Comparison of ENCODE assay signal across 2 cellular contexts in the genomic region with DNA sequence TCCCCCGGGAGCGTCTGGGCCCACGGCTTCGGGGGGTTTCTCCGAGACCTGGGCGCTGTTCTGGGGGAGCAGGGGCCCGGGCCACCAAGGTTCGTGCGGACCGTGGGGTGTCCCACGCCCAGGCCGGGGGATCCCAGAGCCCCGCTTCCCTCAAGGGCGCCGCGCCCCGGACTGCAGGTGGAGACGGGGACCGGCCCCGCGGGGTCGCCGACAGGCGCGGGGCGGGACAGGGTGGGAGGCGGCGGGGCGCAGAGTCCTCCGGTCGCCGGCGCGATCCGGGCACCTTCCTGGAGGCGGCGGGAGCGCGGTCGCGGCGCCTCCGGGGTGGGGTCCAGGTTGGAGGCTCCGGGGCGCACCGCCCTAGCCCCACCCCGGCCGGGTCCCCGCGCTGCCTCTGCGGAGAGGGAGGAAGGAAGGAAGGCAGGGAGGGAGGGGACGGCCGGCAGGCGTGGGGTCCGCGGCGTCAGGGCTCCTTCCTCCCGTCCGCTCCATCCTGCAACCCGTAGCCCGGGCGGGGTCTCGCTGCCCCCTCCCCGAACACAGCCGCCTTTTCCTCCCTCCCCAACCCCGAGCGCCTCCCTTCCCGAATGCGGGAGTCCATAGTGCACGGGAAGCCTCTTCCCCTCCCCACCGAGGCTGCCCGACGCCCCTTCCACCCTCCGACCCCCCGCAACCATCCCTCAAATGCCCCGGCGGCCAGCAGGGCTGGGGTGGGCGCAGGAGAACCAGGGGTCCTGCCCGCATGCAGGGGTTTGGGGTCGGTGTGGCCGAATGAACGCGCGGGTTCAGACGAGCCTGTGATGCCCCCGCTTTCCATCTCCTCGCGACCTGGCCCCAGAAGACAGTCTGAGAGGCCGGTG.
TF ChIP-seq lines count a peak whose summit lies in the region.

No MANE protein-coding gene starts in this region.

TF ChIP-seq in IMR-90, 13 proteins besides CTCF, POLR2A, EP300 and RAD21:
- TF ChIP-seq MAFK (IDR thresholded peaks at IDR 0.05; ENCODE audit: low read depth, low read length) (no peak), NFE2L2 (IDR thresholded peaks at IDR 0.05; ENCODE audit: low read depth, low read length) (no peak), MXI1 (IDR thresholded peaks at IDR 0.05; ENCODE audit: borderline replicate concordance, low read depth, low read length) (no peak), MAZ (IDR thresholded peaks at IDR 0.05; ENCODE audit: borderline replicate concordance, low read depth, low read length) (no peak), RFX5 (IDR thresholded peaks at IDR 0.05; ENCODE audit: low read depth, low read length) (no peak), CEBPB (IDR thresholded peaks at IDR 0.05; ENCODE audit: low read depth, low read length) (no peak), FOS (IDR thresholded peaks at IDR 0.05; ENCODE audit: low read depth, low read length) (no peak), CHD1 (IDR thresholded peaks at IDR 0.05; ENCODE audit: low read depth, low read length) (no peak), RCOR1 (IDR thresholded peaks at IDR 0.05; ENCODE audit: insufficient replicate concordance, low read length) (no peak), SMC3 (IDR thresholded peaks at IDR 0.05; ENCODE audit: low read depth, low read length) (no peak), BHLHE40 (IDR thresholded peaks at IDR 0.05; ENCODE audit: low read depth, low read length) (no peak)
- TF ChIP-seq, protein P1, sequence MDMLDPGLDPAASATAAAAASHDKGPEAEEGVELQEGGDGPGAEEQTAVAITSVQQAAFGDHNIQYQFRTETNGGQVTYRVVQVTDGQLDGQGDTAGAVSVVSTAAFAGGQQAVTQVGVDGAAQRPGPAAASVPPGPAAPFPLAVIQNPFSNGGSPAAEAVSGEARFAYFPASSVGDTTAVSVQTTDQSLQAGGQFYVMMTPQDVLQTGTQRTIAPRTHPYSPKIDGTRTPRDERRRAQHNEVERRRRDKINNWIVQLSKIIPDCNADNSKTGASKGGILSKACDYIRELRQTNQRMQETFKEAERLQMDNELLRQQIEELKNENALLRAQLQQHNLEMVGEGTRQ (IDR thresholded peaks at IDR 0.05; ENCODE audit: low read depth, low read length): no peak
- TF ChIP-seq, protein P2, sequence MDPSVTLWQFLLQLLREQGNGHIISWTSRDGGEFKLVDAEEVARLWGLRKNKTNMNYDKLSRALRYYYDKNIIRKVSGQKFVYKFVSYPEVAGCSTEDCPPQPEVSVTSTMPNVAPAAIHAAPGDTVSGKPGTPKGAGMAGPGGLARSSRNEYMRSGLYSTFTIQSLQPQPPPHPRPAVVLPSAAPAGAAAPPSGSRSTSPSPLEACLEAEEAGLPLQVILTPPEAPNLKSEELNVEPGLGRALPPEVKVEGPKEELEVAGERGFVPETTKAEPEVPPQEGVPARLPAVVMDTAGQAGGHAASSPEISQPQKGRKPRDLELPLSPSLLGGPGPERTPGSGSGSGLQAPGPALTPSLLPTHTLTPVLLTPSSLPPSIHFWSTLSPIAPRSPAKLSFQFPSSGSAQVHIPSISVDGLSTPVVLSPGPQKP (IDR thresholded peaks at IDR 0.05; ENCODE audit: borderline replicate concordance, low read depth, low read length): no peak

TF ChIP-seq in neural cell, 6 proteins besides CTCF, POLR2A, EP300 and RAD21:
- no peak for TF ChIP-seq MXI1 (conservative IDR thresholded peaks at IDR 0.05; ENCODE audit: poor library complexity, severe bottlenecking)
- TF ChIP-seq POLR2AphosphoS5 (IDR thresholded peaks at IDR 0.05): no peak
- no peak for TF ChIP-seq SMC3 (conservative IDR thresholded peaks at IDR 0.05; ENCODE audit: poor library complexity)
- peak; percentile 68 for TF ChIP-seq EZH2 (IDR thresholded peaks at IDR 0.05; ENCODE audit: borderline replicate concordance, insufficient read depth, low read length, poor library complexity, severe bottlenecking)
- TF ChIP-seq TAF1 (IDR thresholded peaks at IDR 0.05; ENCODE audit: low read depth): no peak
